15 cellular contexts compared by ENCODE assay signal in the genomic region with DNA sequence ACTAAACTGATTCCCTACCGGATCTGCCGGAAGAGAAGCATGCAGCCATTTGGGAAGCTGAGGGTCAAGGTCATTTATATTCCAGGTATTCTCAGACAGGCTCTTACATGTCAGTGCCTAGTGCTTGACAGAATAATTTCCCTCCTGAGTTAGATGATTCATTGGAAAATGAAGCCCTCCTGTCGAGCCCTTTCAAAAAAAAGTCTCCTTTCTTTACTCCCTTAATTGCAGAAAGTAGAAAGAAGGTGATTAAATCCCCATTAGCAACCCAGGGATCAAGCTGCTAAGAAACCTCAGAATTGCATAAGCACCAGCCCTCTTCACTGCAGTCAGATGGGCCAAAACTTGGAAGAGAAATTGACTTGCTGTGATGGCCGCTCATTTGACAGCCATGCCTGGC.
DNase-seq lines count a peak whose midpoint lies in the region; ATAC-seq and TF ChIP-seq lines count a peak whose summit lies in the region.
"Had no signal": no experiment of that assay in that cellular context is flagged by ENCODE, and none has a peak within 500 bp of the region (broad histone marks: within the 10 kb centered on the region; RNA-seq: fewer than 3 reads in every experiment).

No MANE protein-coding gene starts in this region.

- H3K9me3 Mint-ChIP-seq in activated CD4-positive, alpha-beta T cell treated with anti-CD3 and anti-CD28 coated beads, Interleukin-2, amount 10 ng/mL, durations not matched to agents 24 days and 14 days = no peaks in the 10 kb centered on the region
- no peaks in the 10 kb centered on the region for H3K9me3 Mint-ChIP-seq in activated CD8-positive, alpha-beta T cell treated with anti-CD3 and anti-CD28 coated beads, Interleukin-2, amount 10 ng/mL, durations not matched to agents 7 days and 5 days (ENCODE audit: insufficient read depth)
- H3K9me3 Mint-ChIP-seq: neural crest cell had no signal

- peak overlapping the region; percentile 39 to 93 (median 88) for H3K27ac ChIP-seq in spleen
- H3K27ac ChIP-seq: VCaP had no signal

- H3K4me3 ChIP-seq in spleen = peak overlapping the region in 1 of 8 donors; percentile 49

- POLR2A ChIA-PET in activated CD8-positive, alpha-beta T cell treated with anti-CD3 and anti-CD28 coated beads, Interleukin-2, amount 10 ng/mL, durations not matched to agents 7 days and 5 days (lab: Charles Lee) = interaction anchor here (2.3 kb wide), 1 partner anchor 77 kb away, joined by 11 read pairs; the partner anchor contains the start of gene RIPOR2

- TF ChIP-seq CTCF in spleen (IDR thresholded peaks at IDR 0.05 in 8 of 11, conservative IDR thresholded peaks at IDR 0.05 in 3 of 11) = no peak

- peaks cover 0 to 96% (median 45%) of the 10 kb centered on the region in 6 donors for H3K36me3 ChIP-seq in spleen

- CTCF ChIA-PET in activated CD8-positive, alpha-beta T cell treated with anti-CD3 and anti-CD28 coated beads, Interleukin-2, amount 10 ng/mL, durations not matched to agents 7 days and 5 days (lab: Charles Lee) = interaction anchor here (1.5 to 6.5 kb wide), 7 partner anchors 23 to 211 kb away, joined by 3 to 125 read pairs (median 9); partner anchors contain the start of gene RIPOR2

- H3K27me3 Mint-ChIP-seq in activated CD4-positive, alpha-beta T cell treated with anti-CD3 and anti-CD28 coated beads, Interleukin-2, amount 10 ng/mL, durations not matched to agents 24 days and 14 days = no peaks in the 10 kb centered on the region
- no peaks in the 10 kb centered on the region for H3K27me3 Mint-ChIP-seq in activated CD8-positive, alpha-beta T cell treated with anti-CD3 and anti-CD28 coated beads, Interleukin-2, amount 10 ng/mL, durations not matched to agents 7 days and 5 days (ENCODE audit: low read depth)

- no peak for TF ChIP-seq POLR2A in spleen (IDR thresholded peaks at IDR 0.05)

- no peaks in the 10 kb centered on the region for H3K9me3 ChIP-seq in spleen

- H3K27ac Mint-ChIP-seq in activated CD4-positive, alpha-beta T cell treated with anti-CD3 and anti-CD28 coated beads, Interleukin-2, amount 10 ng/mL, durations not matched to agents 24 days and 14 days = peak overlapping the region; percentile 91
- H3K27ac Mint-ChIP-seq in activated CD8-positive, alpha-beta T cell treated with anti-CD3 and anti-CD28 coated beads, Interleukin-2, amount 10 ng/mL, durations not matched to agents 7 days and 5 days = peak overlapping the region; percentile 85

- peaks cover 58% of the 10 kb centered on the region for H3K36me3 Mint-ChIP-seq in activated CD4-positive, alpha-beta T cell treated with anti-CD3 and anti-CD28 coated beads, Interleukin-2, amount 10 ng/mL, durations not matched to agents 24 days and 14 days (ENCODE audit: low read depth)
- H3K36me3 Mint-ChIP-seq in activated CD8-positive, alpha-beta T cell treated with anti-CD3 and anti-CD28 coated beads, Interleukin-2, amount 10 ng/mL, durations not matched to agents 7 days and 5 days (ENCODE audit: low read depth) = peaks cover 88% of the 10 kb centered on the region

- ATAC-seq in activated CD8-positive, alpha-beta T cell treated with anti-CD3 and anti-CD28 coated beads, Interleukin-2, amount 10 ng/mL, durations not matched to agents 7 days and 5 days = no peak
- no peak for ATAC-seq in HG03520 (IDR thresholded peaks at IDR 0.05; ENCODE audit: unreplicated experiment)
- ATAC-seq in HG03457 (IDR thresholded peaks at IDR 0.05; ENCODE audit: unreplicated experiment) = no peak
- ATAC-seq in GM18511 (IDR thresholded peaks at IDR 0.05; ENCODE audit: unreplicated experiment) = no peak
- ATAC-seq: PC-3 had no signal

- H3K27me3 ChIP-seq in spleen (replicated peaks in 1 of 7) = no peaks in the 10 kb centered on the region

- H3K4me1 ChIP-seq in spleen = peaks cover 42 to 100% (median 78%) of the 10 kb centered on the region in 6 donors

- peak overlapping the region; percentile 71 for H3K4me3 Mint-ChIP-seq in activated CD4-positive, alpha-beta T cell treated with anti-CD3 and anti-CD28 coated beads, Interleukin-2, amount 10 ng/mL, durations not matched to agents 24 days and 14 days
- H3K4me3 Mint-ChIP-seq in activated CD8-positive, alpha-beta T cell treated with anti-CD3 and anti-CD28 coated beads, Interleukin-2, amount 10 ng/mL, durations not matched to agents 7 days and 5 days = no peak overlapping the region
- H3K4me3 Mint-ChIP-seq: neural crest cell had no signal

- intact Hi-C loops in activated CD4-positive, alpha-beta T cell treated with anti-CD3 and anti-CD28 coated beads, Interleukin-2, amount 10 ng/mL, durations not matched to agents 24 days and 14 days (cut with micrococcal nuclease) = no loop called here
- intact Hi-C loops in spleen (cut with DNase I; ENCODE audit: low total_unique reads) = loop anchor here (5.0 to 10.0 kb wide), 2 partner anchors 133 to 215 kb away; no protein-coding TSS in a partner anchor

- H3K4me1 Mint-ChIP-seq in activated CD4-positive, alpha-beta T cell treated with anti-CD3 and anti-CD28 coated beads, Interleukin-2, amount 10 ng/mL, durations not matched to agents 24 days and 14 days = peaks cover 79% of the 10 kb centered on the region
- H3K4me1 Mint-ChIP-seq in activated CD8-positive, alpha-beta T cell treated with anti-CD3 and anti-CD28 coated beads, Interleukin-2, amount 10 ng/mL, durations not matched to agents 7 days and 5 days (ENCODE audit: low read depth) = peaks cover 88% of the 10 kb centered on the region

- WGBS in spleen, 5 donors = 72 to 84% (median 79%) methylated on average over 4 of the region's 4 CpGs

- DNase-seq in activated CD4-positive, alpha-beta T cell treated with anti-CD3 and anti-CD28 coated beads, Interleukin-2, amount 10 ng/mL, durations not matched to agents 24 days and 14 days = no peak
- no peak for DNase-seq in activated CD4-positive, alpha-beta T cell treated with anti-CD3 and anti-CD28 coated beads, Interleukin-2, amount 50 U/mL, for 48 hours
- peak; percentile 70 for DNase-seq in NCI-H146 (lab: John Stamatoyannopoulos, UW)
- no peak for DNase-seq in activated CD8-positive, alpha-beta T cell treated with anti-CD3 and anti-CD28 coated beads, Interleukin-2, amount 10 ng/mL, durations not matched to agents 7 days and 5 days
- no peak for DNase-seq in spleen
- DNase-seq: activated gamma-delta T cell treated with Interleukin-2 at 50 U/mL for 16 hours, dermis blood vessel endothelial cell, kidney glomerular epithelial cell, NCI-H1092 treated with DMSO at 0.1 percent for 48 hours, PC-3 had no signal
